31 cellular contexts compared by ENCODE assay signal in genomic region chr2:11179196-11179595, GRCh38.
"Had no signal": no experiment of that assay in that cellular context is flagged by ENCODE, and none has a peak within 500 bp of the region (broad histone marks: within the 10 kb centered on the region; RNA-seq: fewer than 3 reads in every experiment).

No MANE protein-coding gene starts in this region.

- H3K9ac ChIP-seq: neural progenitor cell, parathyroid adenoma had no signal

- DNase-seq: naive thymus-derived CD8-positive, alpha-beta T cell; occipital lobe; ovary; posterior cingulate gyrus; psoas muscle; right cardiac atrium; spleen; stimulated activated CD4-positive, alpha-beta T cell treated with anti-CD3 and anti-CD28 coated beads, Interleukin-12 subunit alpha, Interleukin-12 subunit beta, amount 100 ng/mL, for 4 hours; stimulated activated CD4-positive, alpha-beta T cell treated with anti-CD3 and anti-CD28 coated beads, Interleukin-1b, Interleukin-23, amount 100 ng/mL, for 48 hours; stimulated activated CD4-positive, alpha-beta T cell treated with anti-CD3 and anti-CD28 coated beads, Interleukin-4, amount 100 ng/mL, for 1 hour; stimulated activated CD4-positive, alpha-beta T cell treated with anti-CD3 and anti-CD28 coated beads, Interleukin-4, amount 100 ng/mL, for 4 hours; stimulated activated CD8-positive, alpha-beta memory T cell treated with anti-CD3 and anti-CD28 coated beads, Interleukin-4, amount 100 ng/mL, for 48 hours; stimulated activated naive CD4-positive, alpha-beta T cell; stimulated activated naive CD8-positive, alpha-beta T cell treated with anti-CD3 and anti-CD28 coated beads, Interleukin-15, amount 100 ng/mL, for 72 hours; stimulated activated naive CD8-positive, alpha-beta T cell treated with anti-CD3 and anti-CD28 coated beads, Interleukin-15, Interleukin-2, amounts not matched to agents 100 U/mL and 50 U/mL, for 24 hours; substantia nigra; testis; tibial artery; transverse colon; upper lobe of right lung; uterus had no signal

- H3K9me3 ChIP-seq: ovary, psoas muscle, spleen, suprapubic skin, testis, tibial artery, transverse colon, upper lobe of right lung, uterus had no signal

- ATAC-seq: naive thymus-derived CD8-positive, alpha-beta T cell; natural killer cell treated with Interleukin-12 subunit alpha and Interleukin-12 subunit beta and Interleukin-15 and Interleukin-18, amount 100 ng/mL, for 72 hours; psoas muscle; right cardiac atrium; sciatic nerve; stimulated activated memory B cell treated with anti-CD40 and anti-IgM and Interleukin-4, amounts not matched to agents 10 μg/mL and 1 μg/mL and 100 μg/mL, for 72 hours; stimulated activated naive CD8-positive, alpha-beta T cell treated with anti-CD3 and anti-CD28 coated beads, Interleukin-15, amount 100 ng/mL, for 72 hours; stimulated activated naive CD8-positive, alpha-beta T cell treated with anti-CD3 and anti-CD28 coated beads, Interleukin-15, Interleukin-2, amounts not matched to agents 100 U/mL and 50 U/mL, for 24 hours; upper lobe of right lung had no signal

- H3K4me3 ChIP-seq: neural progenitor cell, ovary, psoas muscle, skin epidermis, smooth muscle cell, spleen, suprapubic skin, testis, tibial artery, transverse colon, upper lobe of right lung, uterus had no signal

- H3K27me3 Mint-ChIP-seq: naive thymus-derived CD8-positive, alpha-beta T cell; natural killer cell treated with Interleukin-12 subunit alpha and Interleukin-12 subunit beta and Interleukin-15 and Interleukin-18, amount 100 ng/mL, for 72 hours; progenitor cell of endocrine pancreas; stimulated activated memory B cell treated with anti-CD40 and anti-IgM and Interleukin-4, amounts not matched to agents 10 μg/mL and 1 μg/mL and 100 μg/mL, for 72 hours; stimulated activated naive CD8-positive, alpha-beta T cell treated with anti-CD3 and anti-CD28 coated beads, Interleukin-15, amount 100 ng/mL, for 72 hours; type B pancreatic cell had no signal

- H3K27ac Mint-ChIP-seq: natural killer cell treated with Interleukin-12 subunit alpha and Interleukin-12 subunit beta and Interleukin-15 and Interleukin-18, amount 100 ng/mL, for 72 hours; neural progenitor cell; progenitor cell of endocrine pancreas; stimulated activated memory B cell treated with anti-CD40 and anti-IgM and Interleukin-4, amounts not matched to agents 10 μg/mL and 1 μg/mL and 100 μg/mL, for 72 hours; stimulated activated naive CD8-positive, alpha-beta T cell treated with anti-CD3 and anti-CD28 coated beads, Interleukin-15, amount 100 ng/mL, for 72 hours; type B pancreatic cell had no signal

- H3K79me2 ChIP-seq: parathyroid adenoma had no signal

- H3K4me2 ChIP-seq: neural progenitor cell, smooth muscle cell had no signal

- H3K4me3 Mint-ChIP-seq: naive thymus-derived CD8-positive, alpha-beta T cell; natural killer cell treated with Interleukin-12 subunit alpha and Interleukin-12 subunit beta and Interleukin-15 and Interleukin-18, amount 100 ng/mL, for 72 hours; neural progenitor cell; stimulated activated memory B cell treated with anti-CD40 and anti-IgM and Interleukin-4, amounts not matched to agents 10 μg/mL and 1 μg/mL and 100 μg/mL, for 72 hours; stimulated activated naive CD8-positive, alpha-beta T cell treated with anti-CD3 and anti-CD28 coated beads, Interleukin-15, amount 100 ng/mL, for 72 hours; type B pancreatic cell had no signal

- H3K9me3 Mint-ChIP-seq: naive thymus-derived CD8-positive, alpha-beta T cell; natural killer cell treated with Interleukin-12 subunit alpha and Interleukin-12 subunit beta and Interleukin-15 and Interleukin-18, amount 100 ng/mL, for 72 hours; neural progenitor cell; stimulated activated memory B cell treated with anti-CD40 and anti-IgM and Interleukin-4, amounts not matched to agents 10 μg/mL and 1 μg/mL and 100 μg/mL, for 72 hours; stimulated activated naive CD8-positive, alpha-beta T cell treated with anti-CD3 and anti-CD28 coated beads, Interleukin-15, amount 100 ng/mL, for 72 hours had no signal

- H3K27ac ChIP-seq: neural progenitor cell, ovary, parathyroid adenoma, psoas muscle, skin epidermis, spleen, suprapubic skin, testis, tibial artery, transverse colon, upper lobe of right lung, uterus had no signal

- H3K4me1 ChIP-seq: neural progenitor cell, parathyroid adenoma, psoas muscle, suprapubic skin, testis, tibial artery, transverse colon, upper lobe of right lung, uterus had no signal

- H3K36me3 Mint-ChIP-seq: natural killer cell treated with Interleukin-12 subunit alpha and Interleukin-12 subunit beta and Interleukin-15 and Interleukin-18, amount 100 ng/mL, for 72 hours had no signal

- H2AFZ ChIP-seq: neural progenitor cell, parathyroid adenoma had no signal

- H3K36me3 ChIP-seq: neural progenitor cell, ovary, uterus had no signal

- H3K27me3 ChIP-seq: neural progenitor cell, ovary, spleen, suprapubic skin, testis, tibial artery, transverse colon, upper lobe of right lung, uterus had no signal
